In genomic region chr11:64281957-64282770, GRCh38 we compare ENCODE assay signal across 1 cellular context.
TF ChIP-seq lines count a peak whose summit lies in the region.

No MANE protein-coding gene starts in this region.

TF ChIP-seq in K562, 482 proteins besides CTCF, POLR2A, EP300 and RAD21:
- TF ChIP-seq NCOA4 (IDR thresholded peaks at IDR 0.05; ENCODE audit: partially characterized antibody) (no peak), L3MBTL2 (IDR thresholded peaks at IDR 0.05) (no peak), CBX1 (IDR thresholded peaks at IDR 0.05; ENCODE audit: low read depth) (no peak), ZNF398 (CRISPR knock-in tag; IDR thresholded peaks at IDR 0.05) (no peak), ZBTB33 (CRISPR knock-in tag; IDR thresholded peaks at IDR 0.05) (0 out of 2 replicates have a peak, but pooled peaks have one; percentile 23), POLR2G (IDR thresholded peaks at IDR 0.05; ENCODE audit: low read depth, low read length) (no peak)
